Comparison of ENCODE assay signal across 9 cellular contexts in genomic region chr6:149271348-149272340, GRCh38. TPM values are rescaled to one million over a fixed set of nuclear protein-coding genes. Genes with fewer than 3 reads are reported as not detected.
DNase-seq lines count a peak whose midpoint lies in the region; ATAC-seq and TF ChIP-seq lines count a peak whose summit lies in the region.
"Had no signal": no experiment of that assay in that cellular context is flagged by ENCODE, and none has a peak within 500 bp of the region (broad histone marks: within the 10 kb centered on the region; RNA-seq: fewer than 3 reads in every experiment).

No MANE protein-coding gene starts in this region.

- H3K4me3 Mint-ChIP-seq in activated naive CD8-positive, alpha-beta T cell treated with anti-CD3 and anti-CD28 coated beads, Interleukin-2, amount 50 U/mL, for 24 hours: peak overlapping the region; percentile 60

- no peak overlapping the region for H3K27ac ChIP-seq in GM23248
- H3K27ac ChIP-seq in Peyer's patch: peak overlapping the region in 2 of 4 donors; percentile 52 to 73

- no peaks in the 10 kb centered on the region for H3K9me3 Mint-ChIP-seq in activated naive CD8-positive, alpha-beta T cell treated with anti-CD3 and anti-CD28 coated beads, Interleukin-2, amount 50 U/mL, for 24 hours

- H3K4me1 ChIP-seq in GM23248 (ENCODE audit: insufficient read depth) (peaks cover 9% of the 10 kb centered on the region; the same call in 1 of the 2 replicates), Peyer's patch (no peaks in the 10 kb centered on the region)

- no peaks in the 10 kb centered on the region for H3K79me2 ChIP-seq in GM23248 (ENCODE audit: insufficient read depth)

- peak; percentile 56 for DNase-seq in GM10266 (ENCODE audit: extremely low spot score)
- peak; percentile 23 for DNase-seq in GM23248
- peak in 2 of 3 donors; percentile 83 to 87 for DNase-seq in Peyer's patch
- peak; percentile 78 for DNase-seq in activated naive CD8-positive, alpha-beta T cell treated with anti-CD3 and anti-CD28 coated beads, Interleukin-2, amount 50 U/mL, for 24 hours
- peak; percentile 49 to 89 for DNase-seq in stimulated activated CD4-positive, alpha-beta T cell treated with anti-CD3 and anti-CD28 coated beads, Interleukin-4, amount 100 ng/mL, for 4 hours
- no peak for DNase-seq in HT-29 (ENCODE audit: low spot score)
- no peak for DNase-seq in NCI-H187 (lab: John Stamatoyannopoulos, UW)
- DNase-seq in kidney glomerular epithelial cell (lab: John Stamatoyannopoulos, UW): no peak

- H3K9me3 ChIP-seq in GM23248 (ENCODE audit: low read depth) (no peaks in the 10 kb centered on the region), Peyer's patch (no peaks in the 10 kb centered on the region)

- H3K4me3 ChIP-seq in GM23248 (no peak overlapping the region), Peyer's patch (no peak overlapping the region)
- H3K4me3 ChIP-seq: tibial nerve had no signal

- peaks cover 42% of the 10 kb centered on the region for H3K4me1 Mint-ChIP-seq in activated naive CD8-positive, alpha-beta T cell treated with anti-CD3 and anti-CD28 coated beads, Interleukin-2, amount 50 U/mL, for 24 hours

- ATAC-seq in activated naive CD8-positive, alpha-beta T cell treated with anti-CD3 and anti-CD28 coated beads, Interleukin-2, amount 50 U/mL, for 24 hours: peak; percentile 95

- H3K4me2 ChIP-seq in GM23248 (ENCODE audit: unreplicated experiment): no peak overlapping the region

- H3K9ac ChIP-seq in GM23248: no peak overlapping the region

- 56 to 63% methylated on average over 8 of the region's 8 CpGs for whole genome bisulfite sequencing in GM23248 (ENCODE audit: low coverage in 1 of 2, low lambda C conversion rate in 2 of 2, missing lambda C conversion rate in 2 of 2), 2 experiments

- no peak for TF ChIP-seq POLR2A in Peyer's patch (IDR thresholded peaks at IDR 0.05)

- H3F3A ChIP-seq in GM23248 (ENCODE audit: insufficient read depth): no peaks in the 10 kb centered on the region

- no peak for TF ChIP-seq CTCF in GM10266 (IDR thresholded peaks at IDR 0.05; ENCODE audit: control insufficient read depth, insufficient read depth, low read depth, missing control alignments)
- TF ChIP-seq CTCF in Peyer's patch (IDR thresholded peaks at IDR 0.05): no peak

- no peak overlapping the region for H2AFZ ChIP-seq in GM23248

- H3K36me3 ChIP-seq in GM23248 (ENCODE audit: low read depth): no peaks in the 10 kb centered on the region
- no peaks in the 10 kb centered on the region for H3K36me3 ChIP-seq in Peyer's patch
- H3K36me3 ChIP-seq: tibial nerve had no signal

- no peaks in the 10 kb centered on the region for H3K27me3 Mint-ChIP-seq in activated naive CD8-positive, alpha-beta T cell treated with anti-CD3 and anti-CD28 coated beads, Interleukin-2, amount 50 U/mL, for 24 hours

- peak overlapping the region; percentile 92 for H3K27ac Mint-ChIP-seq in activated naive CD8-positive, alpha-beta T cell treated with anti-CD3 and anti-CD28 coated beads, Interleukin-2, amount 50 U/mL, for 24 hours

- in situ Hi-C loops in GM23248 (cut with MboI): no loop called here

- H3K9me2 ChIP-seq in GM23248 (ENCODE audit: insufficient read depth): no peaks in the 10 kb centered on the region

- H3K36me3 Mint-ChIP-seq in activated naive CD8-positive, alpha-beta T cell treated with anti-CD3 and anti-CD28 coated beads, Interleukin-2, amount 50 U/mL, for 24 hours (ENCODE audit: low read depth): no peaks in the 10 kb centered on the region

- no peaks in the 10 kb centered on the region for H4K20me1 ChIP-seq in GM23248 (ENCODE audit: insufficient read depth)

- peaks cover 8% of the 10 kb centered on the region for H3K27me3 ChIP-seq in GM23248 (replicated peaks; ENCODE audit: insufficient read depth)
- no peaks in the 10 kb centered on the region for H3K27me3 ChIP-seq in Peyer's patch
- H3K27me3 ChIP-seq: tibial nerve had no signal

RNA-seq across cellular contexts. Expression of gene TAB2, which starts 45.9 kb away (rescaled TPM):
- 28.4 and 30.7 TPM in 2 replicates for total RNA-seq in GM23248 (2014; rRNA removed; shearing (Covaris generic))
- 10.8 and 11.6 TPM in 2 replicates for polyA plus RNA-seq in GM23248 (2016; fragmentation: Nextera tagmentation; extraction: Ambion mirVana)
- 10 to 100 TPM; 48.2 to 84.6 (median 52.8) TPM for total RNA-seq in Peyer's patch
- total RNA-seq in HT-29 (2014; rRNA removed; shearing (Covaris generic)): 7.9 and 11.7 TPM in 2 replicates

Comparison
In these comparisons a context has a peak if more than half of its experiments do, and no peak if none do; other contexts are left out.
1. DNase-seq: peak in GM10266 (single experiment), GM23248 (single experiment), Peyer's patch (2 of 3), activated naive CD8-positive, alpha-beta T cell treated with anti-CD3 and anti-CD28 coated beads, Interleukin-2, amount 50 U/mL, for 24 hours (single experiment) and stimulated activated CD4-positive, alpha-beta T cell treated with anti-CD3 and anti-CD28 coated beads, Interleukin-4, amount 100 ng/mL, for 4 hours (2 of 2); none in HT-29 (single experiment), NCI-H187 (0 of 2) and kidney glomerular epithelial cell (single experiment).